In the genomic region with DNA sequence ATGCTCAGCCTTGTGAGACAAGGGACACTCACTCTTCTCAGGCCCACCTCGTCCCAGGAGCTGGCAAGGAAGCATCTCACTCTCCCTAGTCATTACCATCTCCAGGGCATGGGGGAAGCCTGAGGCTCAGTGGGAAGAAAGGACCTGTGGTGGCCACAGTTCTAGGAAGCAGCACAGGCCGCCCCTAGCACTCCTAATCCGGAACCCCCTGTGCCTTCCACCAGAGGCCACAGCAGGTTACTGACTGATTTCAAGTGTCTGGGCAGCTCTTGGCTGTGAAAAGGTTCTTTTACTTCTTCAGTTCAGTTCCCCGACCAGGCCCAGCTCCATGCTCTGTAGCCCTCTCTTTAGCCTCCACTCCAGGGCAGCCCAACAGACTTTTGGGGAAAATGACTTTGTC, we compare ENCODE assay signal across 23 cellular contexts.
"Had no signal": no experiment of that assay in that cellular context is flagged by ENCODE, and none has a peak within 500 bp of the region (broad histone marks: within the 10 kb centered on the region; RNA-seq: fewer than 3 reads in every experiment).

No MANE protein-coding gene starts in this region.

- H3K9me3 ChIP-seq: MG63 had no signal

- ATAC-seq: Panc1, PC-3, SK-N-SH treated with all-trans-retinoic acid at 6 μM for 48 hours had no signal

- H3K36me3 ChIP-seq: MG63 had no signal

- H3K27ac ChIP-seq: RWPE1 had no signal

- H3K4me3 ChIP-seq: MG63 had no signal

- DNase-seq: IMR-90, Karpas-422, KG1, MG63, NCI-H1092, NCI-H1105 treated with DMSO at 0.1 percent for 48 hours, NCI-H1417 treated with DMSO at 0.1 percent for 48 hours, NCI-H146, NCI-H187, NCI-H2029, NCI-H2081 treated with DMSO at 0.1 percent for 48 hours, NCI-H2171, NCI-H226, NCI-H446, NCI-H510A, NCI-H524 treated with DMSO at 0.1 percent for 48 hours, NCI-H69, NCI-H774, PC-3, SHP77 had no signal

- H3K27me3 ChIP-seq: MG63 had no signal
